ENCODE assay signal across 9 cellular contexts in the genomic region with DNA sequence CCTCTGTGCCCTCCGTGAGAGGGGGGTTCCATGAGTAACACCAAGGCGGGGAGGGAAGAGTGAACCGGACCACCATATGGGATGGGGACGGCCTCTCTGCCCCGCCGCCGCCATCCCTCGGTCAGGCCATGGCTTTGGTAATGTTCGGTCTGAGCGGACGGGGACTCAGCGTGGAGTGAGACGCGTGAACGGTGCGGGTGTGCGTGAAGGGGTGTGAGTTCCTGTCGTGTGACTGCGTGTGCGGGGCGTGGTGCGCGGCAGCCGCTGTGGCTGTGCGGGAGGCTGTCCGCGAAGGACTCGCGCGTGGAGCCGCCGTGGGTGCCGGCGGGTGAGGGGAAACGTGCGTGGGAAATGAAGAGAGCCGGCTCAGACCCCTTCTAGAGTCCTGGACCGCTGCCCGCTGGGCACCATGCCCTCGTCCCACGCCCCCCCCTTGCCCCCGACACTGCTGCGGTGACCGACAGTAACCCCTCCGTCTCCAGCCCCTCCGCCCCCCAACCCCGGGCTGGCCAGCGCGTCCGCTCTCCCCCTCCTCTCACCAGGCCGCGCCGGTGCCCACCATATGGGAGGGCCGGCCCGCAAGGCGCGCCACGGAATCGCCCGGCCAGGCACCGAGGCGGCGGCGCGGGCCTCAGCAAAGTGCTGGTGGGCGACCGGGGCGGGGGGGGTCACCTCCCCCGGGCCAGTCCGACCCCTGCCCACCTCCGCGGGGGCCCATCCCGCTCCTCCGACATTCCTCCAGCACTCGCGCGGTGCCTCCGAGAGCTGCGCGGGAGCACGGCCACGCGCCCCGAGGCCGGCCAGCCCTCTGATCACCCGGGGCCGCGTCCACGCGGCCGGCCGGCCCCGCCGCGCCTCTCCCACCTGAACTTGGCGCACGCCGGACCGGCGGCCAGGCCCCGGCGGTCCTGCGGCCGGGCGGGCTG. TPM values are rescaled to one million over a fixed set of nuclear protein-coding genes. Genes with fewer than 3 reads are reported as not detected.
DNase-seq lines count a peak whose midpoint lies in the region; ATAC-seq and TF ChIP-seq lines count a peak whose summit lies in the region.
"Had no signal": no experiment of that assay in that cellular context is flagged by ENCODE, and none has a peak within 500 bp of the region (broad histone marks: within the 10 kb centered on the region; RNA-seq: fewer than 3 reads in every experiment).

No MANE protein-coding gene starts in this region.

- TF ChIP-seq CTCF in GM10266 (IDR thresholded peaks at IDR 0.05; ENCODE audit: control insufficient read depth, insufficient read depth, low read depth, missing control alignments): no peak
- no peak for TF ChIP-seq CTCF in lower lobe of right lung (IDR thresholded peaks at IDR 0.05)

- peak overlapping the region; percentile 16; the same call in 1 of the 2 replicates for H3K4me3 ChIP-seq in Jurkat, Clone E6-1 (ENCODE audit: low read length)
- H3K4me3 ChIP-seq in lower lobe of right lung (peak overlapping the region; percentile 77), thymus (ENCODE audit: low read length) (peak overlapping the region; percentile 61)

- peaks cover 53% of the 10 kb centered on the region for H3K4me1 ChIP-seq in lower lobe of right lung
- peaks cover 7% of the 10 kb centered on the region for H3K4me1 ChIP-seq in thymus (ENCODE audit: control insufficient read depth, insufficient read depth, low read length)

- intact Hi-C loops in lower lobe of right lung (cut with DNase I): no loop called here

- H3K9me3 ChIP-seq in lower lobe of right lung (no peaks in the 10 kb centered on the region), thymus (ENCODE audit: control insufficient read depth) (no peaks in the 10 kb centered on the region)

- peak overlapping the region; percentile 98 for H3K27ac ChIP-seq in cingulate gyrus (ENCODE audit: low read depth, low read length)
- peak overlapping the region; percentile 92 for H3K27ac ChIP-seq in lower lobe of right lung
- H3K27ac ChIP-seq in thymus (ENCODE audit: low read depth): peak overlapping the region; percentile 43

- H3K36me3 ChIP-seq in lower lobe of right lung: peaks cover 12% of the 10 kb centered on the region
- H3K36me3 ChIP-seq in thymus (ENCODE audit: control insufficient read depth, insufficient read depth): no peaks in the 10 kb centered on the region

- H3K27me3 ChIP-seq in lower lobe of right lung (ENCODE audit: low read depth): peaks cover 11% of the 10 kb centered on the region
- H3K27me3 ChIP-seq in thymus (ENCODE audit: control insufficient read depth, insufficient read depth): peaks cover 52% of the 10 kb centered on the region

- DNase-seq in GM10266 (ENCODE audit: extremely low spot score) (peak; percentile 53), lower lobe of right lung (peak; percentile 69), T-helper 9 cell (no peak), DMS79 (lab: John Stamatoyannopoulos, UW) (no peak), NCI-H128 (lab: John Stamatoyannopoulos, UW; ENCODE audit: unreplicated experiment) (no peak)
- DNase-seq in Jurkat, Clone E6-1 (ENCODE audit: low read depth, low spot score): no peak

- WGBS in thymus: 2% methylated on average over 105 of the region's 105 CpGs

- ATAC-seq in lower lobe of right lung: peak; percentile 1 to 5

RNA-seq across cellular contexts. Expression of gene KLF15, which starts 0.6 kb away (rescaled TPM):
- 0.79 TPM for polyA plus RNA-seq in Jurkat, Clone E6-1 (2012; ENCODE audit: insufficient read depth, insufficient read length)
- total RNA-seq in lower lobe of right lung: 40.1 TPM
- 7.6 TPM for polyA plus RNA-seq in thymus
- total RNA-seq: T-helper 1 cell treated with Interleukin-12 subunit alpha and Interleukin-12 subunit beta and Interleukin-4 antibody, amounts not matched to agents 30 ng/mL and 1 ng/mL, for 36 hours had no signal

RNA-seq across cellular contexts. Expression of gene CFAP100, which starts 38.1 kb away (rescaled TPM):
- polyA plus RNA-seq in Jurkat, Clone E6-1 (2012; ENCODE audit: insufficient read depth, insufficient read length): not detected
- total RNA-seq in lower lobe of right lung: 21.5 TPM
- 0.11 TPM for polyA plus RNA-seq in thymus
- total RNA-seq: T-helper 1 cell treated with Interleukin-12 subunit alpha and Interleukin-12 subunit beta and Interleukin-4 antibody, amounts not matched to agents 30 ng/mL and 1 ng/mL, for 36 hours had no signal

Comparison
In these comparisons a context has a peak if more than half of its experiments do, and no peak if none do; other contexts are left out.
1. DNase-seq: peak in GM10266 (single experiment) and lower lobe of right lung (single experiment); none in Jurkat, Clone E6-1 (single experiment), T-helper 9 cell (single experiment), DMS79 (single experiment) and NCI-H128 (single experiment).
2. H3K4me3 ChIP-seq: peak in every context shown above with its lines; median percentile 77 in lower lobe of right lung; 61 in thymus; 16 in Jurkat, Clone E6-1.
3. H3K27ac ChIP-seq: peak in every context shown above with its lines; median percentile 98 in cingulate gyrus; 92 in lower lobe of right lung; 43 in thymus.